In the genomic region with DNA sequence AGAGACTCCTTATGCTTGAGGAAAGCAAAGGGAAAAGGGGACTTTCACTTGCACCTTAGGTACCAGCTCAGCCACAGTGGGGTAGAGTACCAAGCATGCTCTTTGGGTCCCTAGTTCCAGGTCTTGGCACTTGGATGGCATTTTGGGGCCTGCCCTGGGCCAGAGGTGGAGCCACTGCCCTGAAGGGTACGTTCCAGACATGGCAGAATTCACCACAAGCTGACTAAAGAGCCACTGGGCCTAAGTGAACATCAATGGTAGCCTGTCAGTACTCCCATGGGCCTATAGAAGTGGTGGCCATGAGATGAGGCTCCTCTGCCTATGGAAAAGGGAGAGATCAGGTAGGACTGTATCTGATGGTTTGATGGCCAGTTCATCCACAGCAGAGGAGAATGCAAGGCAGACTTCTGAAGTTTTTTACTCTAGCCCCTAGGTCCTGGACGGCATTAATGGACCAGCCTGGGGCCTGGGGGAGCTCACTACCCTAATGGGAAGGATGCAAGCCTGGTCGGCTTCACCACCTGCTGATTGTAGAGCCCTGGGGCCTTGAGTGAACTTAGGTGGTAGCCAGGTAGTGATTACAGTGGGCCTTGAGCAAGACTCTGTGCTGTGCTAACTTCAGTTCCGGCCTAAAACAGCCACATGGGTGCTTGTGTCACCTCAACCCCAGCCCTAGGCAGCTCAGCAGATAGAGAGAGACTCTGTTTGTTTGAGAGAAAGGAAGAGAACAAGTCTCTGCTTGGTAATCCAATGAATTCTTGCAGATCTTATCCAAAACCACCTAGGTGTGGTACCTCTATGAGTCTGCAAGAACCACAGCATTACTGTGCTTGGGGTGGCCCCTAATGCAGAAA, we compare ENCODE assay signal across 23 cellular contexts. TPM values are rescaled to one million over a fixed set of nuclear protein-coding genes. Genes with fewer than 3 reads are reported as not detected.
DNase-seq lines count a peak whose midpoint lies in the region; ATAC-seq and FAIRE-seq lines count a peak whose summit lies in the region.
"Had no signal": no experiment of that assay in that cellular context is flagged by ENCODE, and none has a peak within 500 bp of the region (broad histone marks: within the 10 kb centered on the region; RNA-seq: fewer than 3 reads in every experiment).

No MANE protein-coding gene starts in this region.

- no peaks in the 10 kb centered on the region for H3K27me3 Mint-ChIP-seq in activated naive CD8-positive, alpha-beta T cell treated with anti-CD3 and anti-CD28 coated beads, Interleukin-2, amount 10 ng/mL, durations not matched to agents 7 days and 5 days
- H3K27me3 Mint-ChIP-seq in activated naive CD8-positive, alpha-beta T cell treated with anti-CD3 and anti-CD28 coated beads for 36 hours = no peaks in the 10 kb centered on the region
- H3K27me3 Mint-ChIP-seq in T-helper 2 cell treated with Interferon-gamma antibody and Interleukin-4, amounts not matched to agents 5 μg/mL and 100 μg/mL, for 36 hours (ENCODE audit: low read depth) = no peaks in the 10 kb centered on the region

- POLR2A ChIA-PET in activated naive CD8-positive, alpha-beta T cell treated with anti-CD3 and anti-CD28 coated beads, Interleukin-2, amount 10 ng/mL, durations not matched to agents 7 days and 5 days (lab: Charles Lee) = no interaction called here

- ATAC-seq in activated naive CD8-positive, alpha-beta T cell treated with anti-CD3 and anti-CD28 coated beads, Interleukin-2, amount 10 ng/mL, durations not matched to agents 7 days and 5 days (ENCODE audit: low read depth) = peak; percentile 84
- peak; percentile 33 for ATAC-seq in esophagus mucosa

- peak; percentile 27 for DNase-seq in activated naive CD8-positive, alpha-beta T cell treated with anti-CD3 and anti-CD28 coated beads, Interleukin-2, amount 10 ng/mL, durations not matched to agents 7 days and 5 days
- DNase-seq in activated naive CD8-positive, alpha-beta T cell treated with anti-CD3 and anti-CD28 coated beads for 36 hours = no peak
- peak; percentile 9 for DNase-seq in T-helper 2 cell treated with Interferon-gamma antibody and Interleukin-4, amounts not matched to agents 5 μg/mL and 100 μg/mL, for 36 hours (ENCODE audit: low spot score)
- no peak for DNase-seq in RCC 7860 (ENCODE audit: low spot score)
- no peak for DNase-seq in NCI-H345 treated with DMSO at 0.1 percent for 48 hours (lab: John Stamatoyannopoulos, UW; ENCODE audit: unreplicated experiment)
- DNase-seq in GM19240 (ENCODE audit: insufficient read length, low spot score) = no peak
- DNase-seq: anterior cingulate cortex; effector CD8-positive, alpha-beta T cell; head of caudate nucleus; Peyer's patch; sigmoid colon; SK-N-SH; stimulated activated CD4-positive, alpha-beta T cell treated with anti-CD3 and anti-CD28 coated beads, Interleukin-2, amount 100 ng/mL, for 24 hours had no signal

- H3K27ac Mint-ChIP-seq in activated naive CD8-positive, alpha-beta T cell treated with anti-CD3 and anti-CD28 coated beads, Interleukin-2, amount 10 ng/mL, durations not matched to agents 7 days and 5 days = no peak overlapping the region
- H3K27ac Mint-ChIP-seq in activated naive CD8-positive, alpha-beta T cell treated with anti-CD3 and anti-CD28 coated beads for 36 hours = no peak overlapping the region
- no peak overlapping the region for H3K27ac Mint-ChIP-seq in T-helper 2 cell treated with Interferon-gamma antibody and Interleukin-4, amounts not matched to agents 5 μg/mL and 100 μg/mL, for 36 hours
- H3K27ac Mint-ChIP-seq: activated T-helper 1 cell treated with anti-CD3 and anti-CD28 coated beads, Interleukin-12 subunit alpha, Interleukin-12 subunit beta, Interleukin-2, Interleukin-4 antibody, amounts not matched to agents 30 ng/mL and 10 ng/mL and 1 ng/mL, durations not matched to agents 14 hours and 24 hours and 36 hours had no signal

- H3K9me3 Mint-ChIP-seq in activated naive CD8-positive, alpha-beta T cell treated with anti-CD3 and anti-CD28 coated beads, Interleukin-2, amount 10 ng/mL, durations not matched to agents 7 days and 5 days = peaks cover 6% of the 10 kb centered on the region
- H3K9me3 Mint-ChIP-seq in activated naive CD8-positive, alpha-beta T cell treated with anti-CD3 and anti-CD28 coated beads for 36 hours = peaks cover 11% of the 10 kb centered on the region
- peaks cover 8% of the 10 kb centered on the region for H3K9me3 Mint-ChIP-seq in T-helper 2 cell treated with Interferon-gamma antibody and Interleukin-4, amounts not matched to agents 5 μg/mL and 100 μg/mL, for 36 hours

- peaks cover 3% of the 10 kb centered on the region for H3K4me1 Mint-ChIP-seq in activated naive CD8-positive, alpha-beta T cell treated with anti-CD3 and anti-CD28 coated beads, Interleukin-2, amount 10 ng/mL, durations not matched to agents 7 days and 5 days
- no peaks in the 10 kb centered on the region for H3K4me1 Mint-ChIP-seq in activated naive CD8-positive, alpha-beta T cell treated with anti-CD3 and anti-CD28 coated beads for 36 hours
- H3K4me1 Mint-ChIP-seq in T-helper 2 cell treated with Interferon-gamma antibody and Interleukin-4, amounts not matched to agents 5 μg/mL and 100 μg/mL, for 36 hours (ENCODE audit: low read depth) = peaks cover 11% of the 10 kb centered on the region

- H3K4me3 Mint-ChIP-seq in activated naive CD8-positive, alpha-beta T cell treated with anti-CD3 and anti-CD28 coated beads, Interleukin-2, amount 10 ng/mL, durations not matched to agents 7 days and 5 days = no peak overlapping the region
- H3K4me3 Mint-ChIP-seq in activated naive CD8-positive, alpha-beta T cell treated with anti-CD3 and anti-CD28 coated beads for 36 hours = no peak overlapping the region
- H3K4me3 Mint-ChIP-seq in T-helper 2 cell treated with Interferon-gamma antibody and Interleukin-4, amounts not matched to agents 5 μg/mL and 100 μg/mL, for 36 hours = no peak overlapping the region
- H3K4me3 Mint-ChIP-seq: activated T-helper 1 cell treated with anti-CD3 and anti-CD28 coated beads, Interleukin-12 subunit alpha, Interleukin-12 subunit beta, Interleukin-2, Interleukin-4 antibody, amounts not matched to agents 30 ng/mL and 10 ng/mL and 1 ng/mL, durations not matched to agents 14 hours and 24 hours and 36 hours had no signal

- no peak for FAIRE-seq in RCC 7860 (lab: Jason Lieb, UNC)
- FAIRE-seq: GM18507, H54 had no signal

- H3K36me3 Mint-ChIP-seq in activated naive CD8-positive, alpha-beta T cell treated with anti-CD3 and anti-CD28 coated beads, Interleukin-2, amount 10 ng/mL, durations not matched to agents 7 days and 5 days = peaks cover 4% of the 10 kb centered on the region
- peaks cover 7% of the 10 kb centered on the region for H3K36me3 Mint-ChIP-seq in activated naive CD8-positive, alpha-beta T cell treated with anti-CD3 and anti-CD28 coated beads for 36 hours
- H3K36me3 Mint-ChIP-seq in T-helper 2 cell treated with Interferon-gamma antibody and Interleukin-4, amounts not matched to agents 5 μg/mL and 100 μg/mL, for 36 hours (ENCODE audit: low read depth) = peaks cover 5% of the 10 kb centered on the region

RNA-seq across cellular contexts. Expression of gene HSFX4, which starts 19.8 kb away (rescaled TPM):
- not detected for total RNA-seq in activated naive CD8-positive, alpha-beta T cell treated with anti-CD3 and anti-CD28 coated beads, Interleukin-2, amount 10 ng/mL, durations not matched to agents 7 days and 5 days
- not detected for total RNA-seq in activated naive CD8-positive, alpha-beta T cell treated with anti-CD3 and anti-CD28 coated beads for 36 hours
- not detected for total RNA-seq in esophagus mucosa
- total RNA-seq: activated T-helper 1 cell treated with anti-CD3 and anti-CD28 coated beads, Interleukin-12 subunit alpha, Interleukin-12 subunit beta, Interleukin-2, Interleukin-4 antibody, amounts not matched to agents 30 ng/mL and 10 ng/mL and 1 ng/mL, durations not matched to agents 14 hours and 24 hours and 36 hours; cerebellum; Daoy; fibroblast of lung; lung; myocyte; Peyer's patch; sigmoid colon; ureter had no signal

RNA-seq across cellular contexts. Expression of gene MAGEA8, which starts 28.6 kb away (rescaled TPM):
- not detected for total RNA-seq in activated naive CD8-positive, alpha-beta T cell treated with anti-CD3 and anti-CD28 coated beads, Interleukin-2, amount 10 ng/mL, durations not matched to agents 7 days and 5 days
- total RNA-seq in activated naive CD8-positive, alpha-beta T cell treated with anti-CD3 and anti-CD28 coated beads for 36 hours = not detected
- total RNA-seq in esophagus mucosa = not detected
- total RNA-seq: activated T-helper 1 cell treated with anti-CD3 and anti-CD28 coated beads, Interleukin-12 subunit alpha, Interleukin-12 subunit beta, Interleukin-2, Interleukin-4 antibody, amounts not matched to agents 30 ng/mL and 10 ng/mL and 1 ng/mL, durations not matched to agents 14 hours and 24 hours and 36 hours; cerebellum; Daoy; fibroblast of lung; lung; myocyte; Peyer's patch; sigmoid colon; ureter had no signal

RNA-seq across cellular contexts. Expression of gene EOLA2, which starts 28.7 kb away (rescaled TPM):
- 10 to 100 TPM; 40.8 to 41.5 TPM for total RNA-seq in activated naive CD8-positive, alpha-beta T cell treated with anti-CD3 and anti-CD28 coated beads, Interleukin-2, amount 10 ng/mL, durations not matched to agents 7 days and 5 days
- total RNA-seq in activated naive CD8-positive, alpha-beta T cell treated with anti-CD3 and anti-CD28 coated beads for 36 hours = 10 to 100 TPM; 42.4 to 47.8 TPM
- 19.6 TPM for total RNA-seq in esophagus mucosa

Comparison
In these comparisons a context has a peak if more than half of its experiments do, and no peak if none do; other contexts are left out.
1. DNase-seq: peak in activated naive CD8-positive, alpha-beta T cell treated with anti-CD3 and anti-CD28 coated beads, Interleukin-2, amount 10 ng/mL, durations not matched to agents 7 days and 5 days (single experiment) and T-helper 2 cell treated with Interferon-gamma antibody and Interleukin-4, amounts not matched to agents 5 μg/mL and 100 μg/mL, for 36 hours (single experiment); none in activated naive CD8-positive, alpha-beta T cell treated with anti-CD3 and anti-CD28 coated beads for 36 hours (single experiment), RCC 7860 (single experiment), NCI-H345 treated with DMSO at 0.1 percent for 48 hours (single experiment) and GM19240 (single experiment).